ENCODE assay signal across 23 cellular contexts in genomic region chr10:106857213-106857612, GRCh38.
"Had no signal": no experiment of that assay in that cellular context is flagged by ENCODE, and none has a peak within 500 bp of the region (broad histone marks: within the 10 kb centered on the region; RNA-seq: fewer than 3 reads in every experiment).

No MANE protein-coding gene starts in this region.

- H3K4me1 Mint-ChIP-seq: naive B cell; nephron; stimulated activated naive B cell treated with anti-CD40 and anti-IgM and Interleukin-4, amounts not matched to agents 10 μg/mL and 1 μg/mL and 100 μg/mL, for 72 hours; stimulated activated naive CD8-positive, alpha-beta T cell treated with anti-CD3 and anti-CD28 coated beads, Interleukin-15, amount 100 ng/mL, for 72 hours had no signal

- H3K27me3 ChIP-seq: esophagus squamous epithelium, gastroesophageal sphincter, neutrophil, testis, tibial nerve, upper lobe of right lung, vagina had no signal

- H3K36me3 ChIP-seq: esophagus squamous epithelium, gastroesophageal sphincter, neutrophil, spleen, tibial nerve, upper lobe of right lung, vagina had no signal

- H3K27ac ChIP-seq: esophagus squamous epithelium, gastroesophageal sphincter, neutrophil, spleen, testis, tibial nerve, upper lobe of right lung, vagina had no signal

- H3K4me1 ChIP-seq: esophagus squamous epithelium, gastroesophageal sphincter, spleen, testis, upper lobe of right lung, vagina had no signal

- H3K4me3 ChIP-seq: esophagus squamous epithelium, gastroesophageal sphincter, lung, spleen, testis, tibial nerve, upper lobe of right lung, vagina had no signal

- DNase-seq: cortex of kidney; esophagus squamous epithelium; foreskin fibroblast; kidney; left cardiac atrium; left ventricle myocardium superior; mesendoderm; naive B cell; posterior cingulate gyrus; spleen; stimulated activated CD4-positive, alpha-beta T cell treated with anti-CD3 and anti-CD28 coated beads, Interleukin-2, amount 100 ng/mL, for 24 hours; stimulated activated CD4-positive, alpha-beta T cell treated with anti-CD3 and anti-CD28 coated beads, Interleukin-4, amount 100 ng/mL, for 4 hours; stimulated activated naive B cell treated with anti-CD40 and anti-IgM and Interleukin-4, amounts not matched to agents 10 μg/mL and 1 μg/mL and 100 μg/mL, for 72 hours; stimulated activated naive CD8-positive, alpha-beta T cell treated with anti-CD3 and anti-CD28 coated beads, Interleukin-15, amount 100 ng/mL, for 72 hours; testis; upper lobe of right lung had no signal

- H3K9me3 ChIP-seq: neutrophil, testis, upper lobe of right lung, vagina had no signal

- ATAC-seq: gastroesophageal sphincter; left cardiac atrium; left ventricle myocardium superior; sciatic nerve; stimulated activated naive B cell treated with anti-CD40 and anti-IgM and Interleukin-4, amounts not matched to agents 10 μg/mL and 1 μg/mL and 100 μg/mL, for 72 hours; stimulated activated naive CD8-positive, alpha-beta T cell treated with anti-CD3 and anti-CD28 coated beads, Interleukin-15, amount 100 ng/mL, for 72 hours; upper lobe of right lung had no signal

- H3K36me3 Mint-ChIP-seq: naive B cell had no signal

- H3K4me3 Mint-ChIP-seq: naive B cell; nephron; stimulated activated naive B cell treated with anti-CD40 and anti-IgM and Interleukin-4, amounts not matched to agents 10 μg/mL and 1 μg/mL and 100 μg/mL, for 72 hours; stimulated activated naive CD8-positive, alpha-beta T cell treated with anti-CD3 and anti-CD28 coated beads, Interleukin-15, amount 100 ng/mL, for 72 hours had no signal

- H3K27me3 Mint-ChIP-seq: stimulated activated naive B cell treated with anti-CD40 and anti-IgM and Interleukin-4, amounts not matched to agents 10 μg/mL and 1 μg/mL and 100 μg/mL, for 72 hours; stimulated activated naive CD8-positive, alpha-beta T cell treated with anti-CD3 and anti-CD28 coated beads, Interleukin-15, amount 100 ng/mL, for 72 hours had no signal

- H3K27ac Mint-ChIP-seq: nephron; stimulated activated naive B cell treated with anti-CD40 and anti-IgM and Interleukin-4, amounts not matched to agents 10 μg/mL and 1 μg/mL and 100 μg/mL, for 72 hours; stimulated activated naive CD8-positive, alpha-beta T cell treated with anti-CD3 and anti-CD28 coated beads, Interleukin-15, amount 100 ng/mL, for 72 hours had no signal
